ENCODE assay signal across 10 cellular contexts in genomic region chr7:132472463-132473120, GRCh38.
A peak's percentile ranks its signal among the peaks of the same experiment; 100 is the strongest.
DNase-seq lines count a peak whose midpoint lies in the region; ATAC-seq and TF ChIP-seq lines count a peak whose summit lies in the region.
"Had no signal": no experiment of that assay in that cellular context is flagged by ENCODE, and none has a peak within 500 bp of the region (broad histone marks: within the 10 kb centered on the region; RNA-seq: fewer than 3 reads in every experiment).

No MANE protein-coding gene starts in this region.

- H3K36me3 ChIP-seq in left ventricle myocardium inferior = no peaks in the 10 kb centered on the region

- H3K4me3 ChIP-seq in LNCaP clone FGC (ENCODE audit: low read depth, low read length) (no peak overlapping the region), left ventricle myocardium inferior (no peak overlapping the region)

- peak; percentile 21 for DNase-seq in LNCaP clone FGC (ENCODE audit: low read depth)
- DNase-seq in left ventricle myocardium inferior = peak; percentile 72
- peak; percentile 78 for DNase-seq in stromal cell of bone marrow (ENCODE audit: low read depth)
- DNase-seq in stimulated activated naive B cell treated with anti-CD40 and anti-IgM and Interleukin-4, amounts not matched to agents 10 μg/mL and 1 μg/mL and 100 μg/mL, for 72 hours = no peak
- DNase-seq in DMS53 treated with DMSO at 0.1 percent for 48 hours (lab: John Stamatoyannopoulos, UW; ENCODE audit: unreplicated experiment) = no peak
- DNase-seq: effector CD4-positive, alpha-beta T cell; SIG-M5 had no signal

- ATAC-seq in activated T-helper 17 cell treated with anti-CD3 and anti-CD28 coated beads, Interleukin-2, amount 50 U/mL, for 72 hours (replicated peaks) = no peak
- no peak for ATAC-seq in stimulated activated naive B cell treated with anti-CD40 and anti-IgM and Interleukin-4, amounts not matched to agents 10 μg/mL and 1 μg/mL and 100 μg/mL, for 72 hours (replicated peaks)
- no peak for ATAC-seq in HG03439 (IDR thresholded peaks at IDR 0.05; ENCODE audit: unreplicated experiment)

- peaks cover 57% of the 10 kb centered on the region for H3K4me1 ChIP-seq in left ventricle myocardium inferior

- H3K4me3 Mint-ChIP-seq in activated T-helper 17 cell treated with anti-CD3 and anti-CD28 coated beads, Interleukin-2, amount 50 U/mL, for 72 hours = peak overlapping the region; percentile 52
- H3K4me3 Mint-ChIP-seq in stimulated activated naive B cell treated with anti-CD40 and anti-IgM and Interleukin-4, amounts not matched to agents 10 μg/mL and 1 μg/mL and 100 μg/mL, for 72 hours = no peak overlapping the region
- H3K4me3 Mint-ChIP-seq: stimulated activated naive CD8-positive, alpha-beta T cell treated with anti-CD3 and anti-CD28 coated beads, Interleukin-15, Interleukin-2, amounts not matched to agents 100 ng/mL and 50 ng/mL, for 24 hours had no signal

- peaks cover 18% of the 10 kb centered on the region for H3K4me1 Mint-ChIP-seq in activated T-helper 17 cell treated with anti-CD3 and anti-CD28 coated beads, Interleukin-2, amount 50 U/mL, for 72 hours
- H3K4me1 Mint-ChIP-seq in stimulated activated naive B cell treated with anti-CD40 and anti-IgM and Interleukin-4, amounts not matched to agents 10 μg/mL and 1 μg/mL and 100 μg/mL, for 72 hours = no peaks in the 10 kb centered on the region

- peaks cover 3% of the 10 kb centered on the region for H3K27me3 Mint-ChIP-seq in activated T-helper 17 cell treated with anti-CD3 and anti-CD28 coated beads, Interleukin-2, amount 50 U/mL, for 72 hours
- H3K27me3 Mint-ChIP-seq in stimulated activated naive B cell treated with anti-CD40 and anti-IgM and Interleukin-4, amounts not matched to agents 10 μg/mL and 1 μg/mL and 100 μg/mL, for 72 hours = peaks cover 17 to 24% of the 10 kb centered on the region in 2 donors
- H3K27me3 Mint-ChIP-seq: stimulated activated naive CD8-positive, alpha-beta T cell treated with anti-CD3 and anti-CD28 coated beads, Interleukin-15, Interleukin-2, amounts not matched to agents 100 ng/mL and 50 ng/mL, for 24 hours had no signal

- H3K27ac ChIP-seq in left ventricle myocardium inferior (replicated peaks) = peak overlapping the region; percentile 90

- no peaks in the 10 kb centered on the region for H3K9me3 ChIP-seq in left ventricle myocardium inferior (replicated peaks)

- intact Hi-C loops in left ventricle myocardium inferior (cut with micrococcal nuclease) = no loop called here

- H3K27me3 ChIP-seq in left ventricle myocardium inferior (ENCODE audit: low read depth) = no peaks in the 10 kb centered on the region

- peak overlapping the region; percentile 62 for H3K27ac Mint-ChIP-seq in activated T-helper 17 cell treated with anti-CD3 and anti-CD28 coated beads, Interleukin-2, amount 50 U/mL, for 72 hours
- H3K27ac Mint-ChIP-seq in stimulated activated naive B cell treated with anti-CD40 and anti-IgM and Interleukin-4, amounts not matched to agents 10 μg/mL and 1 μg/mL and 100 μg/mL, for 72 hours = no peak overlapping the region
- H3K27ac Mint-ChIP-seq: stimulated activated naive CD8-positive, alpha-beta T cell treated with anti-CD3 and anti-CD28 coated beads, Interleukin-15, Interleukin-2, amounts not matched to agents 100 ng/mL and 50 ng/mL, for 24 hours had no signal

- no peaks in the 10 kb centered on the region for H3K36me3 Mint-ChIP-seq in activated T-helper 17 cell treated with anti-CD3 and anti-CD28 coated beads, Interleukin-2, amount 50 U/mL, for 72 hours (ENCODE audit: low read depth)
- H3K36me3 Mint-ChIP-seq in stimulated activated naive B cell treated with anti-CD40 and anti-IgM and Interleukin-4, amounts not matched to agents 10 μg/mL and 1 μg/mL and 100 μg/mL, for 72 hours = no peaks in the 10 kb centered on the region

- TF ChIP-seq CTCF in LNCaP clone FGC (IDR thresholded peaks at IDR 0.05; ENCODE audit: control insufficient read depth, extremely low read depth, insufficient read depth) (no peak), left ventricle myocardium inferior (IDR thresholded peaks at IDR 0.05; ENCODE audit: borderline replicate concordance) (no peak)

- H3K9me3 Mint-ChIP-seq in activated T-helper 17 cell treated with anti-CD3 and anti-CD28 coated beads, Interleukin-2, amount 50 U/mL, for 72 hours = peaks cover 4% of the 10 kb centered on the region
- peaks cover 0 to 2% of the 10 kb centered on the region in 2 donors for H3K9me3 Mint-ChIP-seq in stimulated activated naive B cell treated with anti-CD40 and anti-IgM and Interleukin-4, amounts not matched to agents 10 μg/mL and 1 μg/mL and 100 μg/mL, for 72 hours
- H3K9me3 Mint-ChIP-seq: stimulated activated naive CD8-positive, alpha-beta T cell treated with anti-CD3 and anti-CD28 coated beads, Interleukin-15, Interleukin-2, amounts not matched to agents 100 ng/mL and 50 ng/mL, for 24 hours had no signal

Comparison
In these comparisons a context has a peak if more than half of its experiments do, and no peak if none do; other contexts are left out.
1. DNase-seq: peak in LNCaP clone FGC (single experiment), left ventricle myocardium inferior (single experiment) and stromal cell of bone marrow (single experiment); none in stimulated activated naive B cell treated with anti-CD40 and anti-IgM and Interleukin-4, amounts not matched to agents 10 μg/mL and 1 μg/mL and 100 μg/mL, for 72 hours (single experiment) and DMS53 treated with DMSO at 0.1 percent for 48 hours (single experiment).